ENCODE assay signal across 24 cellular contexts in the genomic region with DNA sequence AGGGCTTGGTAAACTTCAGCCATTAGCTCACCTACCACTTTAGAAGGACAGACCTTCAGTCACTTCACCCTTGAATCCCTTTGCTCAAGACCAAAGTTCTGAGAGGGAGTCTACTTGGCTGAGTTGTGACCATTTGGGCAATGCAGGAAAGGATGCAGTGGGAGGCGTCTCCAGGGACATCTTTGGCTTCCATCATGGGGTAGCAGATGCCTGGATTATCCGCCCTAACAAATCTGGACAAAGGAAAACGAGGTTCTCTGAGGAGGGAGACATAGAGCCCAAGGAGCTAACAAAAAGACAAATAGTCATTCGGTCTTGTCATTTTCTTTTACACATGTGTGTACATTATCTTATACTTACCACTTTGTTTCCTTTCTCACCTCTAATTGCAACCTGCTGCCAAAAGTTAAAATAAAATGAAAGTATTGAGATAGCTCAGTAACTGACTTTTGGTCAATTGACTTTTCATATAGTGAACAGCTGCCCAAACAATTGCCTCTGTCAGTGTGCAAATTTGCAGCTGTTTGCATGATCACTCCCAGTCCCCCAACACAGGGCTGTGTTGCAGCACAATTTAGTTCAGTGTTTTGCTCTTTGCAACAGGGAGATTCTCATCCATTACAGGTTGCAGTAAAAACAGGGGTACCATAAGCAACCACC.
"Had no signal": no experiment of that assay in that cellular context is flagged by ENCODE, and none has a peak within 500 bp of the region (broad histone marks: within the 10 kb centered on the region; RNA-seq: fewer than 3 reads in every experiment).

No MANE protein-coding gene starts in this region.

- H3K27ac ChIP-seq: epithelial cell of prostate, esophagus muscularis mucosa, gastrocnemius medialis, parathyroid adenoma, psoas muscle, right lobe of liver, testis, tibial nerve, upper lobe of right lung, vagina had no signal

- H2AFZ ChIP-seq: parathyroid adenoma had no signal

- H3K9me3 Mint-ChIP-seq: dendritic cell treated with granulocyte-macrophage colony-stimulating factor and Interleukin-4, amounts not matched to agents 40 ng/mL and 50 ng/mL, for 4 days; effector memory CD8-positive, alpha-beta T cell; immature natural killer cell; natural killer cell; stimulated activated memory B cell treated with anti-CD40 and anti-IgM and Interleukin-4, amounts not matched to agents 10 μg/mL and 1 μg/mL and 100 μg/mL, for 72 hours; stimulated activated naive CD8-positive, alpha-beta T cell treated with anti-CD3 and anti-CD28 coated beads, Interleukin-15, Interleukin-2, amounts not matched to agents 100 ng/mL and 50 ng/mL, for 24 hours had no signal

- H3K9me3 ChIP-seq: esophagus muscularis mucosa, gastrocnemius medialis, psoas muscle, right lobe of liver, testis, tibial nerve, upper lobe of right lung, vagina had no signal

- H3K27ac Mint-ChIP-seq: dendritic cell treated with granulocyte-macrophage colony-stimulating factor and Interleukin-4, amounts not matched to agents 40 ng/mL and 50 ng/mL, for 4 days; effector memory CD8-positive, alpha-beta T cell; immature natural killer cell; natural killer cell; stimulated activated memory B cell treated with anti-CD40 and anti-IgM and Interleukin-4, amounts not matched to agents 10 μg/mL and 1 μg/mL and 100 μg/mL, for 72 hours; stimulated activated naive CD8-positive, alpha-beta T cell treated with anti-CD3 and anti-CD28 coated beads, Interleukin-15, Interleukin-2, amounts not matched to agents 100 ng/mL and 50 ng/mL, for 24 hours had no signal

- H3K36me3 Mint-ChIP-seq: immature natural killer cell; natural killer cell; stimulated activated memory B cell treated with anti-CD40 and anti-IgM and Interleukin-4, amounts not matched to agents 10 μg/mL and 1 μg/mL and 100 μg/mL, for 72 hours had no signal

- H3K79me2 ChIP-seq: parathyroid adenoma had no signal

- H3K4me1 Mint-ChIP-seq: immature natural killer cell; natural killer cell; stimulated activated memory B cell treated with anti-CD40 and anti-IgM and Interleukin-4, amounts not matched to agents 10 μg/mL and 1 μg/mL and 100 μg/mL, for 72 hours had no signal

- ATAC-seq: effector memory CD8-positive, alpha-beta T cell; gastrocnemius medialis; left colon; left ventricle myocardium superior; natural killer cell; psoas muscle; right lobe of liver; stimulated activated memory B cell treated with anti-CD40 and anti-IgM and Interleukin-4, amounts not matched to agents 10 μg/mL and 1 μg/mL and 100 μg/mL, for 72 hours; upper lobe of right lung had no signal

- H3K9ac ChIP-seq: parathyroid adenoma had no signal

- FAIRE-seq: colon, keratinocyte had no signal

- H3K36me3 ChIP-seq: esophagus muscularis mucosa, gastrocnemius medialis, right lobe of liver, tibial nerve, upper lobe of right lung, vagina had no signal

- H3K4me1 ChIP-seq: esophagus muscularis mucosa, gastrocnemius medialis, parathyroid adenoma, psoas muscle, right lobe of liver, testis, tibial nerve, upper lobe of right lung, vagina had no signal

- H3K27me3 Mint-ChIP-seq: stimulated activated naive CD8-positive, alpha-beta T cell treated with anti-CD3 and anti-CD28 coated beads, Interleukin-15, Interleukin-2, amounts not matched to agents 100 ng/mL and 50 ng/mL, for 24 hours had no signal

- H3K4me3 ChIP-seq: esophagus muscularis mucosa, gastrocnemius medialis, psoas muscle, right lobe of liver, testis, tibial nerve, upper lobe of right lung, vagina had no signal

- DNase-seq: effector memory CD8-positive, alpha-beta T cell; gastrocnemius medialis; immature natural killer cell; left colon; left ventricle myocardium superior; natural killer cell; psoas muscle; retina; right lobe of liver; stimulated activated CD4-positive, alpha-beta T cell treated with anti-CD3 and anti-CD28 coated beads, Interleukin-15, amount 100 ng/mL, for 24 hours; stimulated activated CD4-positive, alpha-beta T cell treated with anti-CD3 and anti-CD28 coated beads, Interleukin-1b, Interleukin-23, amount 100 ng/mL, for 48 hours; stimulated activated CD4-positive, alpha-beta T cell treated with anti-CD3 and anti-CD28 coated beads, Interleukin-4, amount 100 ng/mL, for 24 hours; testis; upper lobe of right lung had no signal

- H3K27me3 ChIP-seq: esophagus muscularis mucosa, gastrocnemius medialis, right lobe of liver, testis, tibial nerve, upper lobe of right lung, vagina had no signal

- H3K4me3 Mint-ChIP-seq: dendritic cell treated with granulocyte-macrophage colony-stimulating factor and Interleukin-4, amounts not matched to agents 40 ng/mL and 50 ng/mL, for 4 days; effector memory CD8-positive, alpha-beta T cell; immature natural killer cell; natural killer cell; stimulated activated memory B cell treated with anti-CD40 and anti-IgM and Interleukin-4, amounts not matched to agents 10 μg/mL and 1 μg/mL and 100 μg/mL, for 72 hours; stimulated activated naive CD8-positive, alpha-beta T cell treated with anti-CD3 and anti-CD28 coated beads, Interleukin-15, Interleukin-2, amounts not matched to agents 100 ng/mL and 50 ng/mL, for 24 hours had no signal
